ENCODE assay signal across 33 cellular contexts in the genomic region with DNA sequence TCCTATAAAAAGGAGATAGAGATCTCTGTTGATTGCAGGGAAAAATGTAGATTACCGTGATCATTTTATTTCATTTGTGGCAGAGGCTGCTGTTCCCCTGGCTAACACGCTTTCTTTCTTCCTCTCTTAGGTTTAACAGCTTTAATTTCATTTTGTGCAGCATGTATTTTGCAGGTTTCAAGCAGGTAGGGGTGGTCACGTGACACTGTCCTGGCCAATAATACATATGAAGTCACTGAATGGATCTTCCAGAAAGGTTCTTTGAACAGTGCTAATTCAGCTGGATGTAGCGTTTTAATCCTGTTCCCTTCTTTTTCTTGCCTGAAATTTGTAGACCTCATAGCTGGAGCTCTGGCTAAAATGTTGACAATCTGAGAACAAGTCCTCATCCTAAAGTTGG. TPM values are rescaled to one million over a fixed set of nuclear protein-coding genes. Genes with fewer than 3 reads are reported as not detected.
"Had no signal": no experiment of that assay in that cellular context is flagged by ENCODE, and none has a peak within 500 bp of the region (broad histone marks: within the 10 kb centered on the region; RNA-seq: fewer than 3 reads in every experiment).

No MANE protein-coding gene starts in this region.

- H3K4me3 ChIP-seq: esophagus muscularis mucosa, heart right ventricle, left lung, mucosa of descending colon, neural progenitor cell, smooth muscle cell, testis, tibial artery had no signal

- H3K27ac ChIP-seq: esophagus muscularis mucosa, foreskin keratinocyte, heart right ventricle, left lung, neural progenitor cell, parathyroid adenoma, testis, tibial artery had no signal

- H3K36me3 ChIP-seq: esophagus muscularis mucosa, heart right ventricle, left lung, neural progenitor cell, tibial artery had no signal

- ATAC-seq: foreskin keratinocyte; heart right ventricle; left cardiac atrium; left lung; mucosa of descending colon; sciatic nerve; stimulated activated naive CD8-positive, alpha-beta T cell treated with anti-CD3 and anti-CD28 coated beads, Interleukin-15, amount 100 ng/mL, for 72 hours had no signal

- H3K9me3 ChIP-seq: esophagus muscularis mucosa, heart right ventricle, left lung, mucosa of descending colon, testis, tibial artery had no signal

- H3K27ac Mint-ChIP-seq: dendritic cell treated with granulocyte-macrophage colony-stimulating factor and Interleukin-4, amounts not matched to agents 40 ng/mL and 50 ng/mL, for 4 days; mesothelial cell of epicardium; nephron; neural progenitor cell; progenitor cell of endocrine pancreas; stimulated activated naive CD8-positive, alpha-beta T cell treated with anti-CD3 and anti-CD28 coated beads, Interleukin-15, amount 100 ng/mL, for 72 hours; type B pancreatic cell had no signal

- H3K79me2 ChIP-seq: parathyroid adenoma had no signal

- H3K9ac ChIP-seq: neural progenitor cell, parathyroid adenoma had no signal

- H3K4me3 Mint-ChIP-seq: dendritic cell treated with granulocyte-macrophage colony-stimulating factor and Interleukin-4, amounts not matched to agents 40 ng/mL and 50 ng/mL, for 4 days; mesothelial cell of epicardium; neural progenitor cell; stimulated activated naive CD8-positive, alpha-beta T cell treated with anti-CD3 and anti-CD28 coated beads, Interleukin-15, amount 100 ng/mL, for 72 hours; type B pancreatic cell had no signal

- H3K9me3 Mint-ChIP-seq: dendritic cell treated with granulocyte-macrophage colony-stimulating factor and Interleukin-4, amounts not matched to agents 40 ng/mL and 50 ng/mL, for 4 days; mesothelial cell of epicardium; naive B cell; nephron; neural progenitor cell; stimulated activated naive CD8-positive, alpha-beta T cell treated with anti-CD3 and anti-CD28 coated beads, Interleukin-15, amount 100 ng/mL, for 72 hours; type B pancreatic cell had no signal

- DNase-seq: effector memory CD4-positive, alpha-beta T cell; foreskin keratinocyte; glutamatergic neuron; heart right ventricle; hippocampal formation; left cardiac atrium; left lung; mesenchymal stem cell; mucosa of descending colon; naive B cell; stimulated activated CD4-positive, alpha-beta T cell treated with anti-CD3 and anti-CD28 coated beads, Interleukin-12 subunit alpha, Interleukin-12 subunit beta, amount 100 ng/mL, for 4 hours; stimulated activated CD4-positive, alpha-beta T cell treated with anti-CD3 and anti-CD28 coated beads, Interleukin-1b, Interleukin-23, amount 100 ng/mL, for 48 hours; stimulated activated CD4-positive, alpha-beta T cell treated with anti-CD3 and anti-CD28 coated beads, Interleukin-4, amount 100 ng/mL, for 1 hour; stimulated activated CD8-positive, alpha-beta memory T cell treated with anti-CD3 and anti-CD28 coated beads, Interleukin-4, amount 100 ng/mL, for 48 hours; stimulated activated naive CD4-positive, alpha-beta T cell; stimulated activated naive CD8-positive, alpha-beta T cell treated with anti-CD3 and anti-CD28 coated beads, Interleukin-15, amount 100 ng/mL, for 72 hours; testis; tibial artery had no signal

- H3K27me3 ChIP-seq: testis had no signal

- H3K4me2 ChIP-seq: neural progenitor cell, smooth muscle cell had no signal

- H2AFZ ChIP-seq: neural progenitor cell, parathyroid adenoma had no signal

- FAIRE-seq: endothelial cell of umbilical vein, islet of Langerhans had no signal

- H3K36me3 Mint-ChIP-seq: mesothelial cell of epicardium, naive B cell, neural progenitor cell, type B pancreatic cell had no signal

- H3K27me3 Mint-ChIP-seq: naive B cell had no signal

- H3K4me1 ChIP-seq: foreskin keratinocyte had no signal

RNA-seq across cellular contexts. Expression of a gene that starts 34.3 kb away (rescaled TPM):
- total RNA-seq: endothelial cell of umbilical vein, esophagus muscularis mucosa, fibroblast of lung, heart right ventricle, lung microvascular endothelial cell, osteoblast, smooth muscle cell had no signal
- polyA plus RNA-seq: endothelial cell of umbilical vein, fibroblast of lung had no signal
